8 cellular contexts compared by ENCODE assay signal in genomic region chr6:73309784-73310502, GRCh38.
DNase-seq lines count a peak whose midpoint lies in the region; ATAC-seq and TF ChIP-seq lines count a peak whose summit lies in the region.

No MANE protein-coding gene starts in this region.

- H3K9me3 ChIP-seq in WERI-Rb-1 (ENCODE audit: severe bottlenecking): no peaks in the 10 kb centered on the region

- peak; percentile 49 for DNase-seq in NCI-H1436 (lab: John Stamatoyannopoulos, UW)
- no peak for DNase-seq in NCI-H1436 treated with DMSO at 0.1 percent for 48 hours (lab: John Stamatoyannopoulos, UW)
- DNase-seq in NCI-H1092 treated with DMSO at 0.1 percent for 48 hours (lab: John Stamatoyannopoulos, UW): peak; percentile 61
- DNase-seq in WERI-Rb-1: peak; percentile 58
- peak; percentile 25 for DNase-seq in central memory CD4-positive, alpha-beta T cell
- DNase-seq in kidney glomerular epithelial cell (lab: John Stamatoyannopoulos, UW): peak; percentile 55
- peak; percentile 65 to 79 for DNase-seq in stimulated activated CD4-positive, alpha-beta T cell treated with anti-CD3 and anti-CD28 coated beads, Interleukin-2, amount 100 ng/mL, for 24 hours

- peak overlapping the region; percentile 39 for H3K27ac ChIP-seq in WERI-Rb-1

- TF ChIP-seq CTCF in WERI-Rb-1 (IDR thresholded peaks at IDR 0.05; ENCODE audit: low read depth, low read length): peak; percentile 44

- ATAC-seq in HG02642 (IDR thresholded peaks at IDR 0.05; ENCODE audit: poor library complexity, unreplicated experiment): peak; percentile 99

- H3K27me3 ChIP-seq in WERI-Rb-1 (ENCODE audit: insufficient read depth, low read depth, severe bottlenecking): no peaks in the 10 kb centered on the region

- no peaks in the 10 kb centered on the region for H3K36me3 ChIP-seq in WERI-Rb-1

- peak overlapping the region; percentile 51 for H3K4me3 ChIP-seq in WERI-Rb-1 (ENCODE audit: low read depth, low read length)
